Comparison of ENCODE assay signal across 1 cellular context in genomic region chr19:676343-677105, GRCh38.
A peak's percentile ranks its signal among the peaks of the same experiment; 100 is the strongest.
TF ChIP-seq lines count a peak whose summit lies in the region.

Gene FSTL3, plus strand, starts transcription at chr19:676392. Its CDS starts 32 bp downstream, at chr19:676424.

TF ChIP-seq in SK-N-SH, 30 proteins besides CTCF, POLR2A, EP300 and RAD21 (continued from another document):
- no peak for TF ChIP-seq REST (IDR thresholded peaks at IDR 0.05; ENCODE audit: low read depth, low read length)
- no peak for TF ChIP-seq USF2 (IDR thresholded peaks at IDR 0.05; ENCODE audit: borderline replicate concordance, low read depth, low read length)
- no peak for TF ChIP-seq JUND (IDR thresholded peaks at IDR 0.05)
- TF ChIP-seq USF1 (IDR thresholded peaks at IDR 0.05; ENCODE audit: borderline replicate concordance, low read depth) = 0 out of 2 replicates have a peak, but pooled peaks have one; percentile 31
- no peak for TF ChIP-seq GATA2 (CRISPR knock-in tag; IDR thresholded peaks at IDR 0.05)
TF ChIP-seq in SK-N-SH: peak in this region for 4.
